ENCODE assay signal across 8 cellular contexts in the genomic region with DNA sequence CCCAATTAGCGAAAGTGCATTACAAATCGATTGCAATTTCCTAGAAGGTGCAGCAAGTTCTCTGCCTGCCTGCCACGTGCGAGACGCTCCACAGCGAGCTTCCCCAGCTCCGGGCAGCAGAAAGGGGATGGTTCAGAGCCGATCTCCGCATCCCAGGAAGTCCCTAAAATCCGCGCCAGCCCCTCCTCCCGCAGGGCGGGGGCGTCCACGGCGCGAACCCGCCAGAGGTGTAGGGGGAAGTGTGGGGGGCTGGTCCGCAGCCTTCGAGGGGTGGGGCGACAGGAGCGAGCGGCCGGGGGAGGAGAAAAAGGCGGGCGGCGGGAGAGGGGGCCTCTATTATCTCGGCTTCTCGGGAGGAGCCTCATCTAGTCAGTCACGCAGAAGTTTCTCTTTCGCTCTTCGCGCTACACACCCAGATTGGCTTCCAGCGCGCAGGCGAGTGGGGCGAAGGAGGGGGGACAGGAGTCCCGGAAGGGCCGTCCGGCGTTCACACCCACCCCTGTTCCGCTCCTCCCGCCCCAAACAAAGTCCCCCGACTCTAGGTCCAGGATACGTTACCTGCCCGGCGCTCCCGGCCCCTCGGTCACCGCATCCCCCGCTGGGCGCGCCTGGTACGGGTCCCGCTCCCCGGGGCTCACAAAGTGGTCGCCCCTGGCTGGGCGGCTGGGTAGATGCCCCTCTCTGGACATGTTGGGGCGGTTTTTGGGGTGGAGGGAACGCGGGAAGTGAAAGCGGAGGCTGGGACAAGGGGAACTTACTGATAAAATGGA. TPM values are rescaled to one million over a fixed set of nuclear protein-coding genes. Genes with fewer than 3 reads are reported as not detected.
DNase-seq lines count a peak whose midpoint lies in the region; ATAC-seq lines count a peak whose summit lies in the region.

No MANE protein-coding gene starts in this region.

- peak overlapping the region; percentile 99 for H3K27ac ChIP-seq in CD8-positive, alpha-beta memory T cell (ENCODE audit: low read depth, low read length)
- H3K27ac ChIP-seq in mesodermal cell (ENCODE audit: low read depth, low read length, severe bottlenecking) = peak overlapping the region; percentile 99

- WGBS in mesodermal cell (ENCODE audit: insufficient coverage in 2 of 2), 2 experiments = 0 to 1% methylated on average over 27 to 34 of the region's 62 CpGs

- H3K9me3 ChIP-seq in CD8-positive, alpha-beta memory T cell (ENCODE audit: low read length) = no peaks in the 10 kb centered on the region
- H3K9me3 ChIP-seq in endocrine pancreas (ENCODE audit: control insufficient read depth, low read length) (no peaks in the 10 kb centered on the region), mesodermal cell (ENCODE audit: control insufficient read depth, low read length) (no peaks in the 10 kb centered on the region)

- H3K9me3 Mint-ChIP-seq in CD8-positive, alpha-beta memory T cell = no peaks in the 10 kb centered on the region
- no peaks in the 10 kb centered on the region for H3K9me3 Mint-ChIP-seq in activated CD8-positive, alpha-beta memory T cell treated with anti-CD3 and anti-CD28 coated beads, Interleukin-2, amount 10 ng/mL, durations not matched to agents 7 days and 5 days (ENCODE audit: low read depth)

- peak overlapping the region; percentile 86 for H3K4me3 ChIP-seq in CD8-positive, alpha-beta memory T cell (ENCODE audit: low read length)
- peak overlapping the region; percentile 96 for H3K4me3 ChIP-seq in endocrine pancreas (ENCODE audit: control insufficient read depth, insufficient read depth, low read length)
- peak overlapping the region; percentile 79 for H3K4me3 ChIP-seq in mesodermal cell (ENCODE audit: extremely low read depth, insufficient read depth, low read length, poor library complexity, severe bottlenecking)

- peak overlapping the region; percentile 92 to 97 (median 94) for H3K4me3 Mint-ChIP-seq in CD8-positive, alpha-beta memory T cell
- H3K4me3 Mint-ChIP-seq in activated CD8-positive, alpha-beta memory T cell treated with anti-CD3 and anti-CD28 coated beads, Interleukin-2, amount 10 ng/mL, durations not matched to agents 7 days and 5 days = peak overlapping the region; percentile 83

- peak; percentile 84 to 93 (median 87) for DNase-seq in CD8-positive, alpha-beta memory T cell
- DNase-seq in HPDE6-E6E7 (ENCODE audit: extremely low spot score) = peak; percentile 82
- peak; percentile 93 for DNase-seq in NOMO-1 (lab: John Stamatoyannopoulos, UW; ENCODE audit: unreplicated experiment in 2 of 2)
- peak; percentile 95 for DNase-seq in activated CD8-positive, alpha-beta memory T cell treated with anti-CD3 and anti-CD28 coated beads, Interleukin-2, amount 10 ng/mL, durations not matched to agents 7 days and 5 days
- peak; percentile 87 to 90 for DNase-seq in stimulated activated CD8-positive, alpha-beta memory T cell treated with anti-CD3 and anti-CD28 coated beads, Interleukin-15, amount 100 ng/mL, for 48 hours (ENCODE audit: low read depth in 2 of 2)

- CTCF ChIA-PET in CD8-positive, alpha-beta memory T cell (lab: Charles Lee) = interaction anchor here (0.7 to 2.9 kb wide), 6 partner anchors 7 to 248 kb away, joined by 3 to 19 read pairs (median 6); no protein-coding TSS in a partner anchor
- CTCF ChIA-PET in activated CD8-positive, alpha-beta memory T cell treated with anti-CD3 and anti-CD28 coated beads, Interleukin-2, amount 10 ng/mL, durations not matched to agents 7 days and 5 days (lab: Charles Lee) = interaction anchor here (1.4 to 2.2 kb wide), 3 partner anchors 59 to 248 kb away, joined by 5 to 9 read pairs (median 8); no protein-coding TSS in a partner anchor

- H3K9ac ChIP-seq in endocrine pancreas (ENCODE audit: control insufficient read depth, insufficient read depth, low read length) = peak overlapping the region; percentile 93

- H3K27ac Mint-ChIP-seq in CD8-positive, alpha-beta memory T cell = peak overlapping the region; percentile 95 to 100 (median 99)
- H3K27ac Mint-ChIP-seq in activated CD8-positive, alpha-beta memory T cell treated with anti-CD3 and anti-CD28 coated beads, Interleukin-2, amount 10 ng/mL, durations not matched to agents 7 days and 5 days = peak overlapping the region; percentile 93

- peaks cover 23% of the 10 kb centered on the region for H3K4me1 ChIP-seq in CD8-positive, alpha-beta memory T cell (ENCODE audit: insufficient read depth, low read length)
- peaks cover 38% of the 10 kb centered on the region for H3K4me1 ChIP-seq in endocrine pancreas (ENCODE audit: control insufficient read depth, insufficient read depth, low read length)
- no peaks in the 10 kb centered on the region for H3K4me1 ChIP-seq in mesodermal cell (ENCODE audit: control insufficient read depth, insufficient read depth, low read length, poor library complexity, severe bottlenecking)

- peaks cover 31 to 55% (median 45%) of the 10 kb centered on the region in 3 donors for H3K4me1 Mint-ChIP-seq in CD8-positive, alpha-beta memory T cell
- peaks cover 33% of the 10 kb centered on the region for H3K4me1 Mint-ChIP-seq in activated CD8-positive, alpha-beta memory T cell treated with anti-CD3 and anti-CD28 coated beads, Interleukin-2, amount 10 ng/mL, durations not matched to agents 7 days and 5 days

- H3K27me3 Mint-ChIP-seq in CD8-positive, alpha-beta memory T cell = peaks cover 0 to 5% of the 10 kb centered on the region in 2 donors
- no peaks in the 10 kb centered on the region for H3K27me3 Mint-ChIP-seq in activated CD8-positive, alpha-beta memory T cell treated with anti-CD3 and anti-CD28 coated beads, Interleukin-2, amount 10 ng/mL, durations not matched to agents 7 days and 5 days

- peaks cover 0 to 13% (median 0%) of the 10 kb centered on the region in 3 donors for H3K36me3 Mint-ChIP-seq in CD8-positive, alpha-beta memory T cell
- H3K36me3 Mint-ChIP-seq in activated CD8-positive, alpha-beta memory T cell treated with anti-CD3 and anti-CD28 coated beads, Interleukin-2, amount 10 ng/mL, durations not matched to agents 7 days and 5 days = no peaks in the 10 kb centered on the region

- peak; percentile 82 for ATAC-seq in GM19468 (IDR thresholded peaks at IDR 0.05; ENCODE audit: extremely low read depth, unreplicated experiment)
- peak; percentile 82 for ATAC-seq in activated CD8-positive, alpha-beta memory T cell treated with anti-CD3 and anti-CD28 coated beads, Interleukin-2, amount 10 ng/mL, durations not matched to agents 7 days and 5 days

- H3K36me3 ChIP-seq in CD8-positive, alpha-beta memory T cell (ENCODE audit: insufficient read depth, low read length) = no peaks in the 10 kb centered on the region
- H3K36me3 ChIP-seq in endocrine pancreas (ENCODE audit: control insufficient read depth, insufficient read depth, low read length) (no peaks in the 10 kb centered on the region), mesodermal cell (ENCODE audit: control insufficient read depth, insufficient read depth, low read length) (no peaks in the 10 kb centered on the region)

- no peaks in the 10 kb centered on the region for H3K27me3 ChIP-seq in CD8-positive, alpha-beta memory T cell (ENCODE audit: insufficient read depth, low read length, poor library complexity, severe bottlenecking)
- no peaks in the 10 kb centered on the region for H3K27me3 ChIP-seq in endocrine pancreas (ENCODE audit: control insufficient read depth, insufficient read depth, low read length)

- POLR2A ChIA-PET in CD8-positive, alpha-beta memory T cell (lab: Charles Lee) = interaction anchor here (0.6 to 4.1 kb wide), 9 partner anchors 9 to 247 kb away, joined by 4 to 58 read pairs (median 6); a partner anchor contains a TSS

RNA-seq across cellular contexts. Expression of a gene that starts 9.1 kb away (rescaled TPM):
- 10 to 100 TPM; 19.7 to 21.9 TPM for total RNA-seq in CD8-positive, alpha-beta memory T cell
- polyA plus RNA-seq in CD8-positive, alpha-beta memory T cell = 25.5 TPM
- total RNA-seq in activated CD8-positive, alpha-beta memory T cell treated with anti-CD3 and anti-CD28 coated beads, Interleukin-2, amount 10 ng/mL, durations not matched to agents 7 days and 5 days = 10 to 100 TPM in 1 of 2 experiments, 1 to 10 TPM in 1; 3.2 to 14.8 TPM
- polyA plus RNA-seq in mesodermal cell (2013, experiment 1 of 2) = 1.00 TPM
- polyA plus RNA-seq in mesodermal cell (2013, experiment 2 of 2) = 1.1 TPM

Comparison
In these comparisons a context has a peak if more than half of its experiments do, and no peak if none do; other contexts are left out.
1. Peak in every context shown above with its lines: DNase-seq, ATAC-seq, H3K4me3 ChIP-seq and H3K27ac ChIP-seq.